ENCODE assay signal across 8 cellular contexts in genomic region chr12:123761841-123762714, GRCh38. TPM values are rescaled to one million over a fixed set of nuclear protein-coding genes. Genes with fewer than 3 reads are reported as not detected.
DNase-seq lines count a peak whose midpoint lies in the region; ATAC-seq, FAIRE-seq and TF ChIP-seq lines count a peak whose summit lies in the region.

A gene with protein sequence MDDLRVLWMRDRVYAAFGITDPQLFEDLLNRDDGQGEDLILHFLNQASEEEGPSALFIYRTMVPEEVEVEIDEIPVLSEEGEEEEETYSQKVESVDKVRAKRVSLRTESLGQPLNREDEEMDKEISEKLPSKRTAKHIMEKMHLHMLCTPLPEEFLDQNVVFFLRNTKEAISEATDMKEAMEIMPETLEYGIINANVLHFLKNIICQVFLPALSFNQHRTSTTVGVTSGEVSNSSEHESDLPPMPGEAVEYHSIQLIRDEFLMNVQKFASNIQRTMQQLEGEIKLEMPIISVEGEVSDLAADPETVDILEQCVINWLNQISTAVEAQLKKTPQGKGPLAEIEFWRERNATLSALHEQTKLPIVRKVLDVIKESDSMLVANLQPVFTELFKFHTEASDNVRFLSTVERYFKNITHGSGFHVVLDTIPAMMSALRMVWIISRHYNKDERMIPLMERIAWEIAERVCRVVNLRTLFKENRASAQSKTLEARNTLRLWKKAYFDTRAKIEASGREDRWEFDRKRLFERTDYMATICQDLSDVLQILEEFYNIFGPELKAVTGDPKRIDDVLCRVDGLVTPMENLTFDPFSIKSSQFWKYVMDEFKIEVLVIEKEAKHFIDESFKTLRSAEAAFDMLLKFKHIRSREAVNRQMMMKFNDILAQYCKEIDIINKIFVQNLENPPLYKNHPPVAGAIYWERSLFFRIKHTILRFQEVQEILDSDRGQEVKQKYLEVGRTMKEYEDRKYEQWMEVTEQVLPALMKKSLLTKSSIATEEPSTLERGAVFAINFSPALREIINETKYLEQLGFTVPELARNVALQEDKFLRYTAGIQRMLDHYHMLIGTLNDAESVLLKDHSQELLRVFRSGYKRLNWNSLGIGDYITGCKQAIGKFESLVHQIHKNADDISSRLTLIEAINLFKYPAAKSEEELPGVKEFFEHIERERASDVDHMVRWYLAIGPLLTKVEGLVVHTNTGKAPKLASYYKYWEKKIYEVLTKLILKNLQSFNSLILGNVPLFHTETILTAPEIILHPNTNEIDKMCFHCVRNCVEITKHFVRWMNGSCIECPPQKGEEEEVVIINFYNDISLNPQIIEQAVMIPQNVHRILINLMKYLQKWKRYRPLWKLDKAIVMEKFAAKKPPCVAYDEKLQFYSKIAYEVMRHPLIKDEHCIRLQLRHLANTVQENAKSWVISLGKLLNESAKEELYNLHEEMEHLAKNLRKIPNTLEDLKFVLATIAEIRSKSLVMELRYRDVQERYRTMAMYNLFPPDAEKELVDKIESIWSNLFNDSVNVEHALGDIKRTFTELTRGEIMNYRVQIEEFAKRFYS (N-terminal part only) (plus strand): TSS chr12:123762301. CDS start chr12:123762337, 36 bp downstream.

- peak within 1 kb of the TSS; percentile 60; the same call in 1 of the 2 replicates for H2AFZ ChIP-seq in H1 (ENCODE audit: low read length)

- H3K14ac ChIP-seq in H1 (ENCODE audit: insufficient read length), result no peak within 1 kb of the TSS

- WGBS in H1 (ENCODE audit: extremely low coverage in 1 of 2, insufficient coverage in 1 of 2, insufficient read length in 1 of 2, insufficient replicate concordance in 2 of 2, low coverage in 1 of 2, low lambda C conversion rate in 2 of 2, missing lambda C conversion rate in 1 of 2), 2 experiments, result 4% methylated on average over 81 of the region's 105 CpGs; no CpG with 5 or more reads in 1 of the 2 experiments
- 5 to 7% methylated on average over 9 to 17 of the region's 105 CpGs for WGBS in thyroid gland, 2 donors

- H3K27ac ChIP-seq in H1 (ENCODE audit: low read depth, low read length), result no peak within 1 kb of the TSS
- no peak within 1 kb of the TSS for H3K27ac ChIP-seq in muscle layer of duodenum (ENCODE audit: low read length)
- no peak within 1 kb of the TSS for H3K27ac ChIP-seq in thyroid gland

- H3K4me1 ChIP-seq in H1 (replicated peaks in 1 of 4; ENCODE audit: control insufficient read depth in 3 of 4, insufficient read depth in 4 of 4, low read length in 3 of 4) (peaks cover 0 to 6% (median 5%) of the 10 kb centered on the region in 4 experiments; a peak in 4 of 7 replicates), muscle layer of duodenum (ENCODE audit: control insufficient read depth in 1 of 2, insufficient read depth in 2 of 2, low read length in 2 of 2) (peaks cover 0 to 10% of the 10 kb centered on the region in 2 donors), thyroid gland (peaks cover 8 to 18% of the 10 kb centered on the region in 2 donors)

- H2BK5ac ChIP-seq in H1 (ENCODE audit: low read depth, low read length), result peak within 1 kb of the TSS; percentile 60; the same call in 1 of the 2 replicates

- intact Hi-C loops in thyroid gland (cut with DNase I), result no loop called here

- no peak within 1 kb of the TSS for H3K23ac ChIP-seq in H1 (ENCODE audit: insufficient read length)

- H3K9me3 ChIP-seq in H1 (ENCODE audit: insufficient read depth in 2 of 2, low read depth in 1 of 2, low read length in 1 of 2) (no peaks in the 10 kb centered on the region), muscle layer of duodenum (ENCODE audit: control insufficient read depth in 1 of 2, low read length in 2 of 2) (no peaks in the 10 kb centered on the region), thyroid gland (no peaks in the 10 kb centered on the region)

- peak within 1 kb of the TSS; percentile 15 for H2BK120ac ChIP-seq in H1 (replicated peaks; ENCODE audit: low read depth, low read length)

- H4K20me1 ChIP-seq in H1 (replicated peaks in 1 of 2; ENCODE audit: control insufficient read depth in 1 of 2, insufficient read depth in 2 of 2, low read length in 2 of 2), result peaks cover 0 to 2% of the 10 kb centered on the region in 2 experiments

- H3K36me3 ChIP-seq in H1 (ENCODE audit: control insufficient read depth in 2 of 4, insufficient read depth in 4 of 4, low read length in 3 of 4), result peaks cover 0 to 18% (median 3%) of the 10 kb centered on the region in 4 experiments; a peak in 5 of 8 replicates
- H3K36me3 ChIP-seq in muscle layer of duodenum (ENCODE audit: control insufficient read depth in 1 of 2, insufficient read depth in 2 of 2, low read length in 2 of 2), result peaks cover 0 to 16% of the 10 kb centered on the region in 2 donors
- no peaks in the 10 kb centered on the region for H3K36me3 ChIP-seq in thyroid gland

- FAIRE-seq in H1 (lab: Jason Lieb, UNC), result no peak

- peaks cover 10% of the 10 kb centered on the region for H3K23me2 ChIP-seq in H1 (ENCODE audit: low read depth, low read length)

- POLR2A ChIA-PET in H1 (lab: Charles Lee; ENCODE audit: partially characterized antibody), result interaction anchor here (0.6 to 1.9 kb wide), 4 partner anchors 10 to 575 kb away, joined by 3 to 9 read pairs (median 4); no protein-coding TSS in a partner anchor

- ATAC-seq in GM19025 (IDR thresholded peaks at IDR 0.05; ENCODE audit: low read depth, unreplicated experiment), result peak; percentile 80
- peak; percentile 71 for ATAC-seq in HG03571 (IDR thresholded peaks at IDR 0.05; ENCODE audit: unreplicated experiment)

- H3K4me2 ChIP-seq in H1 (ENCODE audit: insufficient read depth in 1 of 2, low read depth in 2 of 2, low read length in 2 of 2), result peak within 1 kb of the TSS; percentile 72 to 99

- peak within 1 kb of the TSS; percentile 78 for H3K18ac ChIP-seq in H1 (ENCODE audit: extremely low read depth, low read length)

- no peak within 1 kb of the TSS for H2AK5ac ChIP-seq in H1 (ENCODE audit: low read depth, low read length)

- H3K4ac ChIP-seq in H1 (replicated peaks; ENCODE audit: insufficient read length, low read depth, low read length), result no peak within 1 kb of the TSS

- no peak within 1 kb of the TSS for H2BK12ac ChIP-seq in H1 (ENCODE audit: low read depth, low read length)

- no peaks in the 10 kb centered on the region for H3K79me2 ChIP-seq in H1 (ENCODE audit: control insufficient read depth in 1 of 2, insufficient read depth in 2 of 2, low read length in 2 of 2)

- TF ChIP-seq EP300 in H1 (IDR thresholded peaks at IDR 0.05; ENCODE audit: borderline replicate concordance in 1 of 2, low read depth in 2 of 2, low read length in 2 of 2), result no peak

- peaks cover 0 to 5% (median 2%) of the 10 kb centered on the region in 4 experiments; a peak in 2 of 7 replicates for H3K27me3 ChIP-seq in H1 (replicated peaks in 1 of 4; ENCODE audit: control insufficient read depth in 3 of 4, extremely low read depth in 1 of 4, insufficient read depth in 3 of 4, low read length in 3 of 4)
- no peaks in the 10 kb centered on the region for H3K27me3 ChIP-seq in muscle layer of duodenum (ENCODE audit: low read depth, low read length)
- no peaks in the 10 kb centered on the region for H3K27me3 ChIP-seq in thyroid gland

- no peak within 1 kb of the TSS for H4K5ac ChIP-seq in H1 (ENCODE audit: insufficient read length, low read depth, low read length)

- H3K4me3 ChIP-seq in AG10803 (ENCODE audit: low read length) (peak within 1 kb of the TSS; percentile 50), H1 (ENCODE audit: extremely low read depth in 1 of 4, insufficient read depth in 2 of 4, low read depth in 3 of 4, low read length in 4 of 4) (peak within 1 kb of the TSS; percentile 56 to 65 (median 60)), muscle layer of duodenum (ENCODE audit: low read depth in 1 of 2, low read length in 2 of 2) (peak within 1 kb of the TSS; percentile 19 to 57), thyroid gland (replicated peaks in 1 of 3) (peak within 1 kb of the TSS in 2 of 3 donors; percentile 23 to 25)

- H2BK20ac ChIP-seq in H1 (ENCODE audit: low read length), result no peak within 1 kb of the TSS; the same call in 1 of the 2 replicates

- TF ChIP-seq POLR2A in H1 (IDR thresholded peaks at IDR 0.05; ENCODE audit: control extremely low read depth in 1 of 2, low read depth in 2 of 2, low read length in 2 of 2) (peak in 1 of 2 experiments; percentile 54; a peak in 1 of 3 replicates), thyroid gland (IDR thresholded peaks at IDR 0.05) (no peak)

- H3K56ac ChIP-seq in H1 (replicated peaks; ENCODE audit: insufficient read length, low read depth, low read length), result peak within 1 kb of the TSS; percentile 25

- no peak for TF ChIP-seq CTCF in AG10803 (conservative IDR thresholded peaks at IDR 0.05; ENCODE audit: low read length)
- TF ChIP-seq CTCF in H1 (IDR thresholded peaks at IDR 0.05; ENCODE audit: control extremely low read depth in 1 of 3, insufficient read depth in 1 of 3, low read depth in 1 of 3, low read length in 3 of 3), result peak; percentile 74 to 83 (median 78)
- peak in 1 of 6 experiments; percentile 7 for TF ChIP-seq CTCF in thyroid gland (IDR thresholded peaks at IDR 0.05)

- H3K9ac ChIP-seq in H1 (replicated peaks in 1 of 4; ENCODE audit: extremely low read depth in 1 of 4, low read depth in 3 of 4, low read length in 3 of 4), result peak within 1 kb of the TSS in 3 of 4 experiments; percentile 6 to 19 (median 9); a peak in 4 of 7 replicates

- TF ChIP-seq RAD21 in H1 (IDR thresholded peaks at IDR 0.05 in 1 of 2, conservative IDR thresholded peaks at IDR 0.05 in 1 of 2; ENCODE audit: low read depth in 2 of 2, low read length in 2 of 2), result peak; percentile 59 to 71

- H4K91ac ChIP-seq in H1 (replicated peaks; ENCODE audit: insufficient read length, low read length), result no peak within 1 kb of the TSS

- no peaks in the 10 kb centered on the region for H3K79me1 ChIP-seq in H1 (ENCODE audit: low read depth, low read length)

- peak within 1 kb of the TSS; percentile 85 for H4K8ac ChIP-seq in H1 (ENCODE audit: extremely low read depth, insufficient read depth, low read length)

- DNase-seq in AG10803 (ENCODE audit: low read depth) (no peak), H1 (ENCODE audit: low read depth in 1 of 2, low spot score in 2 of 2) (peak; percentile 33 to 90), thyroid gland (peak; percentile 16 to 21), RKO (ENCODE audit: low spot score) (no peak)
- DNase-seq in activated CD4-positive, alpha-beta T cell treated with anti-CD3 and anti-CD28 coated beads for 4 hours, result peak; percentile 33 to 38

- CTCF ChIA-PET in H1 (lab: Charles Lee; ENCODE audit: partially characterized antibody), result interaction anchor here (0.6 to 1.7 kb wide), 11 partner anchors 12 to 235 kb away, joined by 3 to 5 read pairs (median 3); no protein-coding TSS in a partner anchor

- no peak within 1 kb of the TSS for H2BK15ac ChIP-seq in H1 (ENCODE audit: low read length)

RNA-seq across cellular contexts. Expression of the gene that starts here (rescaled TPM):
- 0.24 and 0.27 TPM in 2 replicates for total RNA-seq in H1 (2021; fragmentation: NEBNext Ultra II Directional; extraction: Animal tissue kit (Norgen Biotek cat#: 25700))
- polyA plus RNA-seq in H1 (2011; rRNA removed), result 0.02 and 0.09 TPM in 2 replicates
- 0.05 TPM for polyA plus RNA-seq in H1 (2011; cell fraction: cytosol; rRNA removed)
- polyA plus RNA-seq in H1 (2011; cell fraction: nucleus; rRNA removed), result 0.10 TPM
- 0.03 to 0.09 TPM (median 0.06 TPM) in 4 replicates for polyA plus RNA-seq in H1 (2012, experiment 1 of 2)
- polyA plus RNA-seq in H1 (2012, experiment 2 of 2), result not detected
- polyA plus RNA-seq in H1 (2013, experiment 1 of 2), result 0.02 TPM
- polyA plus RNA-seq in H1 (2013, experiment 2 of 2), result 0.06 TPM
- polyA minus RNA-seq in H1 (2011; rRNA and poly(A)+ RNA removed), result 0.10 and 0.16 TPM in 2 replicates
- polyA minus RNA-seq in H1 (2011; cell fraction: cytosol; rRNA and poly(A)+ RNA removed), result not detected
- polyA minus RNA-seq in H1 (2011; cell fraction: nucleus; rRNA and poly(A)+ RNA removed), result 0.20 TPM
- under 1 TPM in 3 of 4 donors, not detected in 1; 0.10 to 0.33 (median 0.27) TPM for total RNA-seq in thyroid gland

Comparison
In these comparisons a context has a peak if more than half of its experiments do, and no peak if none do; other contexts are left out.
1. Peak in DNase-seq, H3K4me3 ChIP-seq, H3K9ac ChIP-seq and H3K4me2 ChIP-seq in H1; RNA of the gene not detected or under 1 TPM.
2. Peak in DNase-seq and H3K4me3 ChIP-seq in thyroid gland; RNA of the gene not detected or under 1 TPM.
3. DNase-seq: peak in activated CD4-positive, alpha-beta T cell treated with anti-CD3 and anti-CD28 coated beads for 4 hours (2 of 2); none in AG10803 (single experiment) and RKO (single experiment).
4. Peak in every context shown above with its lines, with median percentiles within 50 percentile points of each other: H3K4me3 ChIP-seq.